1 cellular context compared by ENCODE assay signal in the genomic region with DNA sequence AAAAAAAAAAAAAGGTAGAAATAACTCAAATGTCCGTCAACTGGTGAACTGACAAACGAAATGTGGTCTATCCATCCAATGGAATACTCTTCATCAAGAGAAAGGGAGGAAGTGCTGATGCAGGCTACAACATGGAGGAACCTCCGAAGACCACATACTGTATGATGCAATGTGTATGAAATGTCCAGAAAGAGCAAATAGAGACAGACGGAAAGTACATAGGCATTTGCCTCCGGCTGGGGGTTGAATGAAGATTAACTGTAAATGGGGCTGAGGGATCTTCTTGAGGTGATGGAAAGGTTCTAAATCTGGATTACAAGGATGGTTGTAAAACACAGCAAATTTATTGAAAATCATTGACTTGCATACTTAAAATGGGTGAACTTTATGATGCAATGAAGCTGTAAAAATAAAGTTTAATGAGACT.
TF ChIP-seq lines count a peak whose summit lies in the region.

No MANE protein-coding gene starts in this region.

TF ChIP-seq in K562, 482 proteins besides CTCF, POLR2A, EP300 and RAD21 (continued from another document and continues in another):
- TF ChIP-seq ZNF280B (CRISPR knock-in tag; IDR thresholded peaks at IDR 0.05) (no peak), MCM7 (IDR thresholded peaks at IDR 0.05) (no peak), MGA (IDR thresholded peaks at IDR 0.05) (0 out of 2 replicates have a peak, but pooled peaks have one; percentile 8), ZNF133 (CRISPR knock-in tag; IDR thresholded peaks at IDR 0.05) (no peak), ESRRB (CRISPR knock-in tag; IDR thresholded peaks at IDR 0.05; ENCODE audit: borderline replicate concordance) (no peak), NR3C1 (CRISPR knock-in tag; IDR thresholded peaks at IDR 0.05) (no peak), ATF6 (CRISPR knock-in tag; IDR thresholded peaks at IDR 0.05) (no peak), TEAD1 (CRISPR knock-in tag; IDR thresholded peaks at IDR 0.05) (0 out of 4 replicates have a peak, but pooled peaks of 1 of the 2 experiments have one; percentile 12), ZNF212 (CRISPR knock-in tag; IDR thresholded peaks at IDR 0.05) (no peak), MYNN (IDR thresholded peaks at IDR 0.05) (no peak), MYNN (CRISPR knock-in tag; IDR thresholded peaks at IDR 0.05) (no peak), SNIP1 (IDR thresholded peaks at IDR 0.05; ENCODE audit: low read depth) (no peak), ZNF766 (CRISPR knock-in tag; conservative IDR thresholded peaks at IDR 0.05) (peak; percentile 77), ZNF316 (IDR thresholded peaks at IDR 0.05) (no peak), RNF2 (IDR thresholded peaks at IDR 0.05) (peak; percentile 34; the same call in 1 of the 2 replicates), KLF6 (CRISPR knock-in tag; IDR thresholded peaks at IDR 0.05; ENCODE audit: borderline replicate concordance) (peak; percentile 59; the same call in 1 of the 2 replicates)
- TF ChIP-seq, protein P1, sequence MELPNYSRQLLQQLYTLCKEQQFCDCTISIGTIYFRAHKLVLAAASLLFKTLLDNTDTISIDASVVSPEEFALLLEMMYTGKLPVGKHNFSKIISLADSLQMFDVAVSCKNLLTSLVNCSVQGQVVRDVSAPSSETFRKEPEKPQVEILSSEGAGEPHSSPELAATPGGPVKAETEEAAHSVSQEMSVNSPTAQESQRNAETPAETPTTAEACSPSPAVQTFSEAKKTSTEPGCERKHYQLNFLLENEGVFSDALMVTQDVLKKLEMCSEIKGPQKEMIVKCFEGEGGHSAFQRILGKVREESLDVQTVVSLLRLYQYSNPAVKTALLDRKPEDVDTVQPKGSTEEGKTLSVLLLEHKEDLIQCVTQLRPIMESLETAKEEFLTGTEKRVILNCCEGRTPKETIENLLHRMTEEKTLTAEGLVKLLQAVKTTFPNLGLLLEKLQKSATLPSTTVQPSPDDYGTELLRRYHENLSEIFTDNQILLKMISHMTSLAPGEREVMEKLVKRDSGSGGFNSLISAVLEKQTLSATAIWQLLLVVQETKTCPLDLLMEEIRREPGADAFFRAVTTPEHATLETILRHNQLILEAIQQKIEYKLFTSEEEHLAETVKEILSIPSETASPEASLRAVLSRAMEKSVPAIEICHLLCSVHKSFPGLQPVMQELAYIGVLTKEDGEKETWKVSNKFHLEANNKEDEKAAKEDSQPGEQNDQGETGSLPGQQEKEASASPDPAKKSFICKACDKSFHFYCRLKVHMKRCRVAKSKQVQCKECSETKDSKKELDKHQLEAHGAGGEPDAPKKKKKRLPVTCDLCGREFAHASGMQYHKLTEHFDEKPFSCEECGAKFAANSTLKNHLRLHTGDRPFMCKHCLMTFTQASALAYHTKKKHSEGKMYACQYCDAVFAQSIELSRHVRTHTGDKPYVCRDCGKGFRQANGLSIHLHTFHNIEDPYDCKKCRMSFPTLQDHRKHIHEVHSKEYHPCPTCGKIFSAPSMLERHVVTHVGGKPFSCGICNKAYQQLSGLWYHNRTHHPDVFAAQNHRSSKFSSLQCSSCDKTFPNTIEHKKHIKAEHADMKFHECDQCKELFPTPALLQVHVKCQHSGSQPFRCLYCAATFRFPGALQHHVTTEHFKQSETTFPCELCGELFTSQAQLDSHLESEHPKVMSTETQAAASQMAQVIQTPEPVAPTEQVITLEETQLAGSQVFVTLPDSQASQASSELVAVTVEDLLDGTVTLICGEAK (IDR thresholded peaks at IDR 0.05), result no peak
- TF ChIP-seq, protein P1 (CRISPR knock-in tag; IDR thresholded peaks at IDR 0.05), result no peak
- TF ChIP-seq, protein P2, sequence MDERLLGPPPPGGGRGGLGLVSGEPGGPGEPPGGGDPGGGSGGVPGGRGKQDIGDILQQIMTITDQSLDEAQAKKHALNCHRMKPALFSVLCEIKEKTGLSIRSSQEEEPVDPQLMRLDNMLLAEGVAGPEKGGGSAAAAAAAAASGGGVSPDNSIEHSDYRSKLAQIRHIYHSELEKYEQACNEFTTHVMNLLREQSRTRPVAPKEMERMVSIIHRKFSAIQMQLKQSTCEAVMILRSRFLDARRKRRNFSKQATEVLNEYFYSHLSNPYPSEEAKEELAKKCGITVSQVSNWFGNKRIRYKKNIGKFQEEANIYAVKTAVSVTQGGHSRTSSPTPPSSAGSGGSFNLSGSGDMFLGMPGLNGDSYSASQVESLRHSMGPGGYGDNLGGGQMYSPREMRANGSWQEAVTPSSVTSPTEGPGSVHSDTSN (CRISPR knock-in tag; IDR thresholded peaks at IDR 0.05; ENCODE audit: low read depth), result no peak
- TF ChIP-seq, protein P2 (tag; conservative IDR thresholded peaks at IDR 0.05; ENCODE audit: low read depth), result no peak
- TF ChIP-seq, protein P3, sequence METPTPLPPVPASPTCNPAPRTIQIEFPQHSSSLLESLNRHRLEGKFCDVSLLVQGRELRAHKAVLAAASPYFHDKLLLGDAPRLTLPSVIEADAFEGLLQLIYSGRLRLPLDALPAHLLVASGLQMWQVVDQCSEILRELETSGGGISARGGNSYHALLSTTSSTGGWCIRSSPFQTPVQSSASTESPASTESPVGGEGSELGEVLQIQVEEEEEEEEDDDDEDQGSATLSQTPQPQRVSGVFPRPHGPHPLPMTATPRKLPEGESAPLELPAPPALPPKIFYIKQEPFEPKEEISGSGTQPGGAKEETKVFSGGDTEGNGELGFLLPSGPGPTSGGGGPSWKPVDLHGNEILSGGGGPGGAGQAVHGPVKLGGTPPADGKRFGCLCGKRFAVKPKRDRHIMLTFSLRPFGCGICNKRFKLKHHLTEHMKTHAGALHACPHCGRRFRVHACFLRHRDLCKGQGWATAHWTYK (CRISPR knock-in tag; IDR thresholded peaks at IDR 0.05), result no peak
